ENCODE assay signal across 27 cellular contexts in the genomic region with DNA sequence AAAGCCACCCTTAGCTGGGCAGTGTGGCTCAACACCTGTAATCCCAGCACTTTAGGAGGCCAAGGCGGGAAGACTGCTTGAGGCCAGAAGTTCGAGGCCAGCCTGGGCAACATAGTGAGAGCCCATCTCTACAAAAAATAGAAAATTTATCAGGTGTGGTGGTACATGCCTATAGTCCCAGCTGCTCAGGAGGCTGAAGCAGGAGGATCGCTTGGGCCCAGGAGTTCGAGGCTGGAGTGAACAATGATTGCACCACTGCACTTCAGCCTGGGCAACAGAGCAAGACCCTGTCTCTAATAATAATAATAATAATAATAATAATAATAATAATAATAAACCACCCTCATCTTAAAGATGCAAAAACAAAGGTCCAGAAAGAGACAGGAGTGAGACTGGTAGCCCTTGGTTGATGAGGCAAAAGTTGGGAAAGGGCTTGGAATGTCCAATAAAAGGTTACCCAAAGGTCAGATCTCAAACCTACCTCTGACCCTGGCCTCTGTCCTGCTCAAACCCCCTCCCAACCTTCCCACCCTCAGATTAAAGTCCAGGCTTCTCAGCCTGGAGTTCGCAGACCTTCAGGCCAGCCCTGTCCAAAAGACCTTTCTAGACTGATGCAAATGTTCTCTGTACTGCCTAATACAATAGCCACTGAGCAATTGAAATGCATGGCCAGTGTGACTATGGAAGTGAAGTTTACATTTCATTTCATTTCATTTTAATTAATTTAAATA.
"Had no signal": no experiment of that assay in that cellular context is flagged by ENCODE, and none has a peak within 500 bp of the region (broad histone marks: within the 10 kb centered on the region; RNA-seq: fewer than 3 reads in every experiment).

No MANE protein-coding gene starts in this region.

- H3K36me3 ChIP-seq: uterus had no signal

- H3K4me1 Mint-ChIP-seq: naive thymus-derived CD8-positive, alpha-beta T cell; nephron; neural crest cell; stimulated activated naive B cell treated with anti-CD40 and anti-IgM and Interleukin-4, amounts not matched to agents 10 μg/mL and 1 μg/mL and 100 μg/mL, for 72 hours had no signal

- H3K27me3 Mint-ChIP-seq: naive thymus-derived CD8-positive, alpha-beta T cell; stimulated activated naive B cell treated with anti-CD40 and anti-IgM and Interleukin-4, amounts not matched to agents 10 μg/mL and 1 μg/mL and 100 μg/mL, for 72 hours; type B pancreatic cell had no signal

- ATAC-seq: left colon; lower lobe of right lung; naive thymus-derived CD8-positive, alpha-beta T cell; pancreas; right cardiac atrium; stimulated activated naive B cell treated with anti-CD40 and anti-IgM and Interleukin-4, amounts not matched to agents 10 μg/mL and 1 μg/mL and 100 μg/mL, for 72 hours; stimulated activated naive CD8-positive, alpha-beta T cell treated with anti-CD3 and anti-CD28 coated beads, Interleukin-15, Interleukin-2, amounts not matched to agents 100 U/mL and 50 U/mL, for 24 hours had no signal

- DNase-seq: hippocampal formation; left colon; left ventricle myocardium inferior; lower lobe of right lung; mammary epithelial cell; mesenchymal stem cell; naive thymus-derived CD8-positive, alpha-beta T cell; nucleus accumbens; pancreas; retina; right cardiac atrium; sigmoid colon; small intestine; stimulated activated CD4-positive, alpha-beta T cell treated with anti-CD3 and anti-CD28 coated beads, Interleukin-1b, Interleukin-23, amount 100 ng/mL, for 48 hours; stimulated activated CD4-positive, alpha-beta T cell treated with anti-CD3 and anti-CD28 coated beads, Interleukin-2, amount 100 ng/mL, for 48 hours; stimulated activated CD4-positive, alpha-beta T cell treated with anti-CD3 and anti-CD28 coated beads, Interleukin-4, amount 100 ng/mL, for 4 hours; stimulated activated naive B cell treated with anti-CD40 and anti-IgM and Interleukin-4, amounts not matched to agents 10 μg/mL and 1 μg/mL and 100 μg/mL, for 72 hours; stimulated activated naive CD8-positive, alpha-beta T cell treated with anti-CD3 and anti-CD28 coated beads, Interleukin-15, Interleukin-2, amounts not matched to agents 100 U/mL and 50 U/mL, for 24 hours; stomach; uterus had no signal

- H3K9me3 ChIP-seq: lower lobe of right lung, pancreas, prostate gland, suprapubic skin had no signal

- H3K27ac ChIP-seq: left ventricle myocardium inferior, lower lobe of right lung, pancreas, prostate gland, sigmoid colon, stomach, suprapubic skin, tibial nerve, uterus had no signal

- H3K4me1 ChIP-seq: left ventricle myocardium inferior, lower lobe of right lung, pancreas, prostate gland, sigmoid colon, stomach, suprapubic skin, tibial nerve, uterus had no signal

- H3K4me3 ChIP-seq: left ventricle myocardium inferior, lower lobe of right lung, pancreas, prostate gland, sigmoid colon, stomach, suprapubic skin, tibial nerve, uterus had no signal

- H3K27ac Mint-ChIP-seq: nephron; stimulated activated naive B cell treated with anti-CD40 and anti-IgM and Interleukin-4, amounts not matched to agents 10 μg/mL and 1 μg/mL and 100 μg/mL, for 72 hours; type B pancreatic cell had no signal

- H3K4me3 Mint-ChIP-seq: naive thymus-derived CD8-positive, alpha-beta T cell; nephron; neural crest cell; stimulated activated naive B cell treated with anti-CD40 and anti-IgM and Interleukin-4, amounts not matched to agents 10 μg/mL and 1 μg/mL and 100 μg/mL, for 72 hours; type B pancreatic cell had no signal

- FAIRE-seq: keratinocyte, pancreas, small intestine had no signal

- H3K27me3 ChIP-seq: pancreas, sigmoid colon, stomach, suprapubic skin, tibial nerve, uterus had no signal
